1 cellular context compared by ENCODE assay signal in the genomic region with DNA sequence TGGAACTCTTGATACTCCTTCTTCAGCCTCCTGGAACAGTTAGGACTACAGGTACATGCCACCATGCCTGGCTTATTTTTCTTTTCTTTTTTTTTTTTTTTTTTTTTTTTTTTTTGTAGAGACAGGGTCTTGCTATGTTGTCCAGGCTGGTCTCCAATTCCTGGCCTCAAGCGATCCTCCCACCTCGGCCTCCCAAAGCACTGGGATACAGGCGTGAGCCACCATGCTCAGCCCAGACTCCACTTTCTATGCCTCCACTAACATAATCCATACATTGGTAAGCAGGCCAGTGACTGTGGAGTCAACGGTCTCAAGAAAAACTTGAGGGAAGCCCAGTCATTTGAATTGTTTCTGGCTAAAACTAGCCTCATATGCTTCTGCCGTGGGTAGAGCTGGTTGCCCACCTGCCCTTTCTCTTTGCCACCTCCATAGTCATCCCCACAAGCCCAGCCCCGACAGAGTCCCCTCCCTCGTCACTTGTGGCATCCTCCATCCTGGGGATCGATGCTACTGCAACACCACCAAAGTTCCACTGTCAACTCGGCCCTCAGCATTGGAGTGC.
TF ChIP-seq lines count a peak whose summit lies in the region.

No MANE protein-coding gene starts in this region.

TF ChIP-seq in H1, 55 proteins besides CTCF, POLR2A, EP300 and RAD21:
- TF ChIP-seq SP1 (IDR thresholded peaks at IDR 0.05; ENCODE audit: low read depth, low read length): no peak
- no peak for TF ChIP-seq SUZ12 (IDR thresholded peaks at IDR 0.05; ENCODE audit: low read length)
- no peak for TF ChIP-seq PHF8 (conservative IDR thresholded peaks at IDR 0.05; ENCODE audit: low read depth, low read length)
- no peak for TF ChIP-seq CTBP2 (IDR thresholded peaks at IDR 0.05; ENCODE audit: borderline replicate concordance, insufficient read depth, insufficient read length, low read length)
- no peak for TF ChIP-seq RNF2 (IDR thresholded peaks at IDR 0.05; ENCODE audit: borderline replicate concordance, low read depth, low read length, missing control alignments, poor library complexity, severe bottlenecking)
- TF ChIP-seq, protein P1, sequence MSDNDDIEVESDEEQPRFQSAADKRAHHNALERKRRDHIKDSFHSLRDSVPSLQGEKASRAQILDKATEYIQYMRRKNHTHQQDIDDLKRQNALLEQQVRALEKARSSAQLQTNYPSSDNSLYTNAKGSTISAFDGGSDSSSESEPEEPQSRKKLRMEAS (IDR thresholded peaks at IDR 0.05): no peak
- TF ChIP-seq EGR1 (IDR thresholded peaks at IDR 0.05; ENCODE audit: borderline replicate concordance, low read depth, low read length): no peak
- no peak for TF ChIP-seq POU5F1 (IDR thresholded peaks at IDR 0.05; ENCODE audit: low read depth, low read length)
- no peak for TF ChIP-seq YY1 (IDR thresholded peaks at IDR 0.05; ENCODE audit: low read depth, low read length)
- TF ChIP-seq, protein P2, sequence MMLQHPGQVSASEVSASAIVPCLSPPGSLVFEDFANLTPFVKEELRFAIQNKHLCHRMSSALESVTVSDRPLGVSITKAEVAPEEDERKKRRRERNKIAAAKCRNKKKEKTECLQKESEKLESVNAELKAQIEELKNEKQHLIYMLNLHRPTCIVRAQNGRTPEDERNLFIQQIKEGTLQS (IDR thresholded peaks at IDR 0.05; ENCODE audit: insufficient read depth, low read depth, low read length): no peak
- no peak for TF ChIP-seq CHD1 (IDR thresholded peaks at IDR 0.05; ENCODE audit: low read depth, low read length)
- TF ChIP-seq TAF7 (optimal IDR thresholded peaks at IDR 0.05; ENCODE audit: borderline replicate concordance, low read depth, low read length): no peak
- no peak for TF ChIP-seq EZH2 (IDR thresholded peaks at IDR 0.05; ENCODE audit: low read depth, low read length, severe bottlenecking)
- TF ChIP-seq MAFK (IDR thresholded peaks at IDR 0.05; ENCODE audit: low read depth, low read length): no peak
- no peak for TF ChIP-seq TBP (IDR thresholded peaks at IDR 0.05; ENCODE audit: low read depth, low read length)
- no peak for TF ChIP-seq NANOG (IDR thresholded peaks at IDR 0.05; ENCODE audit: insufficient read depth, low read depth, low read length, poor library complexity, severe bottlenecking)
- no peak for TF ChIP-seq JUND (IDR thresholded peaks at IDR 0.05; ENCODE audit: low read length)
TF ChIP-seq in H1: peak in this region for 0.
